In the genomic region with DNA sequence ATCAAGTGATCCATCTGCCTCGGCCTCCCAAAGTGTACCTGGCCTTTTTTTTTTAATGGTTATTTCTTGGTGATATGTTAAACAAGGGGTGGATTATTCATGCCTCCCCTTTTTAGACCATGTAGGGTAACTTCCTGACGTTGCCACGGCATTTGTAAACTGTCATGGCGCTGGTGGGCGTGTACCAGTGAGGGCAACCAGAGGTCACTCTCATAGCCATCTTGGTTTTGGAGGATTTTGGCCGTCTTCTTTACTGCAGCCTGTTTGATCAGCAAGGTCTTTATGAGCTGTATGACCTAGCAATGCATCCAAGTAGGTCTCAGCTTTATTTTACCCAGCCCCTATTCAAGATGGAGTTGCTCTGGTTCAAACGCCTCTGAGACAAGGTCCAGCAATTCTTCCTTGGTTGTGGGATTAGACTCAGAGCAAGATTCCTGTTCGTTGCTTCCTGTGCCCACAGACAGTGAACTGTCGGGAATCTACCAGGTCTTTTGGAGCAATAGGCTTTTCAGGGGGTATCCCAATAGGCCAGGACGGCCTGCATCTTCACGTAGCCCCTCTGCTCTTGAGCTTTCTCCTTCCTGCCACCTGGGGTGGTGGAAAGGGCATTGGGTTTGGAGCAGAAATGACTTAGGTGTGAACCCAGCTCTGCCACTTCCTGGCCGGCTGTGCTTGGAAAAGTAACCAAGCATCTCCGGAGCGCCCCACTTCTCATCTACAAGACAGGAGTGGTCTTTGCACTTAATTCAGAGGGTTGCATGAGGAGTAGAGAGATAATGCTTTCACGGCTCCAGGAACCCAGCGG, we compare ENCODE assay signal across 8 cellular contexts. TPM values are rescaled to one million over a fixed set of nuclear protein-coding genes. Genes with fewer than 3 reads are reported as not detected.
DNase-seq lines count a peak whose midpoint lies in the region; TF ChIP-seq lines count a peak whose summit lies in the region.

No MANE protein-coding gene starts in this region.

- H3K9me3 ChIP-seq in MM.1S (replicated peaks; ENCODE audit: insufficient read depth, low read length) (no peaks in the 10 kb centered on the region), ectodermal cell (ENCODE audit: control insufficient read depth, low read length) (no peaks in the 10 kb centered on the region), neuron (ENCODE audit: low read length) (no peaks in the 10 kb centered on the region)

- no peaks in the 10 kb centered on the region for H4K20me1 ChIP-seq in MM.1S (ENCODE audit: insufficient read depth, low read length)

- no peaks in the 10 kb centered on the region for H3K9me2 ChIP-seq in MM.1S (replicated peaks; ENCODE audit: insufficient read depth, low read length)

- 86% methylated on average over 16 of the region's 16 CpGs for WGBS in ectodermal cell, 2 experiments

- peaks cover 59% of the 10 kb centered on the region for H3K79me2 ChIP-seq in MM.1S (ENCODE audit: low read length)

- peak overlapping the region; percentile 77 for H2AFZ ChIP-seq in MM.1S (ENCODE audit: low read length)
- H2AFZ ChIP-seq in neuron (ENCODE audit: low read depth, low read length), result peak overlapping the region; percentile 24

- peak overlapping the region; percentile 99 for H3K4me2 ChIP-seq in MM.1S (ENCODE audit: low read depth, low read length)

- H3F3A ChIP-seq in MM.1S (ENCODE audit: insufficient read depth, low read length), result peaks cover 69% of the 10 kb centered on the region

- TF ChIP-seq CTCF in C4-2B (conservative IDR thresholded peaks at IDR 0.05) (no peak), MM.1S (IDR thresholded peaks at IDR 0.05; ENCODE audit: low read length) (no peak)

- no peaks in the 10 kb centered on the region for H3K27me3 ChIP-seq in MM.1S (replicated peaks; ENCODE audit: insufficient read depth, low read length)
- no peaks in the 10 kb centered on the region for H3K27me3 ChIP-seq in ectodermal cell (ENCODE audit: control insufficient read depth, insufficient read depth, low read length, poor library complexity, severe bottlenecking)
- no peaks in the 10 kb centered on the region for H3K27me3 ChIP-seq in neuron (ENCODE audit: insufficient read depth, low read length)

- H3K27ac ChIP-seq in C4-2B, result peak overlapping the region; percentile 88
- peak overlapping the region; percentile 97; the same call in 1 of the 2 replicates for H3K27ac ChIP-seq in MM.1S (ENCODE audit: low read length)
- peak overlapping the region; percentile 16 for H3K27ac ChIP-seq in ectodermal cell (ENCODE audit: insufficient read depth, low read depth, low read length, poor library complexity, severe bottlenecking)

- DNase-seq in MM.1S (no peak), putamen (ENCODE audit: low spot score) (no peak), iPS-NIHi7 (ENCODE audit: extremely low spot score) (no peak), NCI-H524 (lab: John Stamatoyannopoulos, UW) (no peak), occipital lobe (lab: John Stamatoyannopoulos, UW) (no peak)

- H3K36me3 ChIP-seq in MM.1S (replicated peaks; ENCODE audit: insufficient read depth, low read length), result peaks cover 4% of the 10 kb centered on the region
- H3K36me3 ChIP-seq in ectodermal cell (ENCODE audit: control insufficient read depth, insufficient read depth, low read length), result no peaks in the 10 kb centered on the region
- peaks cover 12% of the 10 kb centered on the region for H3K36me3 ChIP-seq in neuron (ENCODE audit: insufficient read depth, low read length)

- H3K4me3 ChIP-seq in MM.1S (ENCODE audit: low read length) (peak overlapping the region; percentile 89), ectodermal cell (ENCODE audit: insufficient read depth, low read depth, low read length) (peak overlapping the region; percentile 74), neuron (ENCODE audit: low read length) (peak overlapping the region; percentile 65)

- H3K4me1 ChIP-seq in MM.1S (ENCODE audit: low read length) (peaks cover 55% of the 10 kb centered on the region), ectodermal cell (ENCODE audit: control insufficient read depth, insufficient read depth, low read length) (no peaks in the 10 kb centered on the region), neuron (ENCODE audit: insufficient read depth, low read length) (peaks cover 12% of the 10 kb centered on the region)

- peak overlapping the region; percentile 99; the same call in 1 of the 2 replicates for H3K9ac ChIP-seq in MM.1S (ENCODE audit: low read length)

RNA-seq across cellular contexts. Expression of a gene that starts 52.9 kb away (rescaled TPM):
- polyA plus RNA-seq in ectodermal cell (2013, experiment 1 of 4), result 114 TPM
- 134 TPM for polyA plus RNA-seq in ectodermal cell (2013, experiment 2 of 4)
- polyA plus RNA-seq in ectodermal cell (2013, experiment 3 of 4), result 94.4 TPM
- polyA plus RNA-seq in ectodermal cell (2013, experiment 4 of 4), result 113 TPM
- total RNA-seq in occipital lobe, result 66.9 TPM

Comparison
In these comparisons a context has a peak if more than half of its experiments do, and no peak if none do; other contexts are left out.
1. H3K27ac ChIP-seq: peak in every context shown above with its lines; median percentile 97 in MM.1S; 88 in C4-2B; 16 in ectodermal cell.